ENCODE assay signal across 1 cellular context in genomic region chr5:32232441-32233219, GRCh38.
A peak's percentile ranks its signal among the peaks of the same experiment; 100 is the strongest.
TF ChIP-seq lines count a peak whose summit lies in the region.

No MANE protein-coding gene starts in this region.

TF ChIP-seq in K562, 482 proteins besides CTCF, POLR2A, EP300 and RAD21 (continued from another document):
- TF ChIP-seq ETS2 (tag; IDR thresholded peaks at IDR 0.05; ENCODE audit: borderline replicate concordance, poor library complexity, severe bottlenecking), result no peak
- TF ChIP-seq STAG1 (CRISPR knock-in tag; IDR thresholded peaks at IDR 0.05; ENCODE audit: borderline replicate concordance), result peak; percentile 74; the same call in 1 of the 2 replicates
- no peak for TF ChIP-seq ZNF780A (CRISPR knock-in tag; IDR thresholded peaks at IDR 0.05)
- TF ChIP-seq MBD2 (IDR thresholded peaks at IDR 0.05; ENCODE audit: borderline replicate concordance, low read depth), result no peak
- peak; percentile 6; the same call in 1 of the 2 replicates for TF ChIP-seq NR2C1 (IDR thresholded peaks at IDR 0.05)
- no peak for TF ChIP-seq NR2C1 (tag; IDR thresholded peaks at IDR 0.05)
- TF ChIP-seq ZC3H11A (IDR thresholded peaks at IDR 0.05; ENCODE audit: low read depth, low read length), result no peak
- peak; percentile 80 for TF ChIP-seq SMC3 (conservative IDR thresholded peaks at IDR 0.05; ENCODE audit: insufficient read depth, low read depth, low read length)
- no peak for TF ChIP-seq ZFP1 (CRISPR knock-in tag; IDR thresholded peaks at IDR 0.05)
- TF ChIP-seq ZSCAN29 (IDR thresholded peaks at IDR 0.05), result no peak
- TF ChIP-seq TFAP4 (CRISPR knock-in tag; IDR thresholded peaks at IDR 0.05; ENCODE audit: borderline replicate concordance), result peak; percentile 9; the same call in 1 of the 2 replicates
- TF ChIP-seq TEAD4 (IDR thresholded peaks at IDR 0.05; ENCODE audit: low read length), result no peak
- no peak for TF ChIP-seq TEAD4 (CRISPR knock-in tag; IDR thresholded peaks at IDR 0.05; ENCODE audit: borderline replicate concordance)
- no peak for TF ChIP-seq ZBTB2 (IDR thresholded peaks at IDR 0.05)
- TF ChIP-seq HDAC3 (IDR thresholded peaks at IDR 0.05; ENCODE audit: borderline replicate concordance, partially characterized antibody), result no peak
- TF ChIP-seq ESRRB (CRISPR knock-in tag; IDR thresholded peaks at IDR 0.05; ENCODE audit: borderline replicate concordance), result no peak
- TF ChIP-seq KDM2B (CRISPR knock-in tag; IDR thresholded peaks at IDR 0.05), result no peak
- no peak for TF ChIP-seq HES1 (IDR thresholded peaks at IDR 0.05; ENCODE audit: low read depth)
- TF ChIP-seq SRSF1 (IDR thresholded peaks at IDR 0.05; ENCODE audit: low read depth, low read length), result no peak
- no peak for TF ChIP-seq ESRRA (IDR thresholded peaks at IDR 0.05; ENCODE audit: borderline replicate concordance, low read depth)
- peak; percentile 10; the same call in 1 of the 2 replicates for TF ChIP-seq RB1 (IDR thresholded peaks at IDR 0.05; ENCODE audit: low read depth)
- TF ChIP-seq FOXP1 (CRISPR knock-in tag; IDR thresholded peaks at IDR 0.05), result 0 out of 2 replicates have a peak, but pooled peaks have one; percentile 49
- no peak for TF ChIP-seq KLF6 (CRISPR knock-in tag; IDR thresholded peaks at IDR 0.05; ENCODE audit: borderline replicate concordance)
- TF ChIP-seq DEAF1 (CRISPR knock-in tag; IDR thresholded peaks at IDR 0.05), result peak; percentile 58
- TF ChIP-seq MED1 (CRISPR knock-in tag; IDR thresholded peaks at IDR 0.05; ENCODE audit: borderline replicate concordance), result no peak
- TF ChIP-seq NR4A1 (CRISPR knock-in tag; IDR thresholded peaks at IDR 0.05), result no peak
- TF ChIP-seq NR4A1 (tag; IDR thresholded peaks at IDR 0.05), result no peak
- TF ChIP-seq TAL1 (IDR thresholded peaks at IDR 0.05), result no peak
- no peak for TF ChIP-seq KDM5B (IDR thresholded peaks at IDR 0.05; ENCODE audit: insufficient replicate concordance, low read depth, low read length)
- no peak for TF ChIP-seq BCLAF1 (IDR thresholded peaks at IDR 0.05; ENCODE audit: borderline replicate concordance in 1 of 2, control insufficient read depth in 1 of 2, low read depth in 2 of 2, low read length in 1 of 2)
- no peak for TF ChIP-seq AFF4 (CRISPR knock-in tag; IDR thresholded peaks at IDR 0.05)
- no peak for TF ChIP-seq TAF1 (IDR thresholded peaks at IDR 0.05; ENCODE audit: control insufficient read depth, extremely low read depth, insufficient read depth, low read length, severe bottlenecking)
- TF ChIP-seq MCM7 (IDR thresholded peaks at IDR 0.05), result no peak
- TF ChIP-seq ATF1 (CRISPR knock-in tag; IDR thresholded peaks at IDR 0.05), result no peak
- TF ChIP-seq ATF1 (tag; IDR thresholded peaks at IDR 0.05), result no peak
- TF ChIP-seq ZNF639 (CRISPR knock-in tag; conservative IDR thresholded peaks at IDR 0.05 in 1 of 2, IDR thresholded peaks at IDR 0.05 in 1 of 2), result no peak
- no peak for TF ChIP-seq POLR2G (IDR thresholded peaks at IDR 0.05; ENCODE audit: low read depth, low read length)
- no peak; the same call in 1 of the 2 replicates for TF ChIP-seq RUNX1 (IDR thresholded peaks at IDR 0.05; ENCODE audit: low read depth)
